In genomic region chr15:98077186-98077585, GRCh38 we compare ENCODE assay signal across 11 cellular contexts.
DNase-seq lines count a peak whose midpoint lies in the region; ATAC-seq, FAIRE-seq and TF ChIP-seq lines count a peak whose summit lies in the region.
"Had no signal": no experiment of that assay in that cellular context is flagged by ENCODE, and none has a peak within 500 bp of the region (broad histone marks: within the 10 kb centered on the region; RNA-seq: fewer than 3 reads in every experiment).

No MANE protein-coding gene starts in this region.

- intact Hi-C loops in uterus (cut with DNase I; ENCODE audit: low total_unique reads): no loop called here

- H3K4me2 ChIP-seq in SK-N-SH: no peak overlapping the region; the same call in 1 of the 2 replicates

- no peak for ATAC-seq in SK-N-SH treated with all-trans-retinoic acid at 6 μM for 48 hours
- ATAC-seq in GM18907 (IDR thresholded peaks at IDR 0.05; ENCODE audit: unreplicated experiment): no peak

- WGBS in SK-N-SH (ENCODE audit: low lambda C conversion rate): 30% methylated on average over 8 of the region's 8 CpGs

- no peaks in the 10 kb centered on the region for H3K27me3 Mint-ChIP-seq in neural crest cell (ENCODE audit: low read depth)

- H4K20me1 ChIP-seq in SK-N-SH (ENCODE audit: insufficient read depth): no peaks in the 10 kb centered on the region

- peak overlapping the region; percentile 41; the same call in 1 of the 2 replicates for H2AFZ ChIP-seq in SK-N-SH (ENCODE audit: low read depth)

- no peaks in the 10 kb centered on the region for H3K36me3 Mint-ChIP-seq in neural crest cell (ENCODE audit: low read depth)

- H3K4me1 ChIP-seq in SK-N-SH (ENCODE audit: control insufficient read depth in 1 of 2, insufficient read depth in 2 of 2, low read depth in 1 of 2, low read length in 1 of 2) (no peaks in the 10 kb centered on the region; a peak in 2 of 4 replicates), uterus (peaks cover 0 to 3% of the 10 kb centered on the region in 2 donors)

- no peaks in the 10 kb centered on the region for H3K79me2 ChIP-seq in SK-N-SH (ENCODE audit: insufficient read depth)

- peak overlapping the region; percentile 19 for H3K27ac Mint-ChIP-seq in neural crest cell (ENCODE audit: unreplicated experiment)

- H3K4me3 ChIP-seq in SK-N-SH (ENCODE audit: low read depth in 2 of 2, low read length in 1 of 2) (no peak overlapping the region), fibroblast of villous mesenchyme (ENCODE audit: low read depth, low read length) (no peak overlapping the region), uterus (no peak overlapping the region)

- H3K9me2 ChIP-seq in SK-N-SH: no peaks in the 10 kb centered on the region

- H3K9me3 Mint-ChIP-seq in neural crest cell: no peaks in the 10 kb centered on the region

- TF ChIP-seq CTCF in SK-N-SH (IDR thresholded peaks at IDR 0.05) (no peak), fibroblast of villous mesenchyme (IDR thresholded peaks at IDR 0.05; ENCODE audit: insufficient read depth, low read depth, low read length) (no peak), neural crest cell (conservative IDR thresholded peaks at IDR 0.05) (no peak), uterus (IDR thresholded peaks at IDR 0.05) (no peak)

- H3K27me3 ChIP-seq in SK-N-SH (ENCODE audit: insufficient read depth) (no peaks in the 10 kb centered on the region), uterus (no peaks in the 10 kb centered on the region)

- no peak for TF ChIP-seq RAD21 in SK-N-SH (IDR thresholded peaks at IDR 0.05; ENCODE audit: low read length)

- no peaks in the 10 kb centered on the region for H3F3A ChIP-seq in SK-N-SH (replicated peaks; ENCODE audit: insufficient read depth)

- H3K27ac ChIP-seq in SK-N-SH (ENCODE audit: low read depth in 2 of 2, low read length in 1 of 2) (peak overlapping the region in 1 of 2 experiments; percentile 60; a peak in 1 of 4 replicates), uterus (peak overlapping the region; percentile 5 to 62)
- H3K27ac ChIP-seq: 22Rv1 had no signal

- POLR2A ChIA-PET in SK-N-SH (lab: Yijun Ruan, JAX): no interaction called here

- no peaks in the 10 kb centered on the region for H3K36me3 ChIP-seq in SK-N-SH (replicated peaks in 1 of 2; ENCODE audit: control insufficient read depth in 1 of 2, insufficient read depth in 2 of 2, low read length in 1 of 2)
- no peaks in the 10 kb centered on the region for H3K36me3 ChIP-seq in uterus

- peaks cover 10% of the 10 kb centered on the region for H3K4me1 Mint-ChIP-seq in neural crest cell

- TF ChIP-seq EP300 in SK-N-SH (IDR thresholded peaks at IDR 0.05; ENCODE audit: borderline replicate concordance in 1 of 2, low read depth in 1 of 2, low read length in 1 of 2): no peak

- no peak overlapping the region for H3K9ac ChIP-seq in SK-N-SH

- no peak overlapping the region for H3K4me3 Mint-ChIP-seq in neural crest cell

- DNase-seq in SK-N-SH (no peak), fibroblast of villous mesenchyme (ENCODE audit: low read depth) (peak; percentile 37), neural crest cell (ENCODE audit: low read depth, low spot score) (no peak), uterus (peak; percentile 31 to 62), H54 (ENCODE audit: insufficient read length, low spot score) (no peak), middle frontal gyrus (ENCODE audit: extremely low spot score, low spot score) (no peak)
- DNase-seq: activated CD8-positive, alpha-beta memory T cell treated with anti-CD3 and anti-CD28 coated beads, Interleukin-2, amount 50 U/mL, for 4 hours; stimulated activated CD8-positive, alpha-beta memory T cell treated with anti-CD3 and anti-CD28 coated beads, Interleukin-4, amount 100 ng/mL, for 48 hours had no signal

- FAIRE-seq in H54 (lab: Jason Lieb, UNC): no peak

- CTCF ChIA-PET in SK-N-SH (lab: Yijun Ruan, JAX): interaction anchor here (0.8 to 1.4 kb wide), 4 partner anchors 9 to 178 kb away, joined by 3 to 4 read pairs (median 3); no protein-coding TSS in a partner anchor

- H3K9me3 ChIP-seq in SK-N-SH: no peaks in the 10 kb centered on the region
- H3K9me3 ChIP-seq in uterus: no peaks in the 10 kb centered on the region

- no peak for TF ChIP-seq POLR2A in uterus (IDR thresholded peaks at IDR 0.05)
- TF ChIP-seq POLR2A in H54 (IDR thresholded peaks at IDR 0.05; ENCODE audit: low read depth, low read length): no peak

TF ChIP-seq in SK-N-SH, 30 proteins besides CTCF, POLR2A, EP300 and RAD21:
- TF ChIP-seq CHD2 (IDR thresholded peaks at IDR 0.05; ENCODE audit: low read length, partially characterized antibody) (no peak), NRF1 (IDR thresholded peaks at IDR 0.05; ENCODE audit: low read depth, low read length) (peak; percentile 40)

TF ChIP-seq in SK-N-SH treated with all-trans-retinoic acid at 6 μM for 48 hours, 23 proteins besides CTCF, POLR2A, EP300 and RAD21:
- TF ChIP-seq CSDC2 (CRISPR knock-in tag; IDR thresholded peaks at IDR 0.05) (no peak), ARNTL (CRISPR knock-in tag; IDR thresholded peaks at IDR 0.05; ENCODE audit: borderline replicate concordance, low read depth) (no peak), ZNF8 (CRISPR knock-in tag; IDR thresholded peaks at IDR 0.05) (no peak), BACH2 (CRISPR knock-in tag; IDR thresholded peaks at IDR 0.05; ENCODE audit: borderline replicate concordance) (no peak), ESRRG (CRISPR knock-in tag; IDR thresholded peaks at IDR 0.05) (no peak), TOX (CRISPR knock-in tag; IDR thresholded peaks at IDR 0.05; ENCODE audit: borderline replicate concordance) (no peak), ZNF565 (CRISPR knock-in tag; conservative IDR thresholded peaks at IDR 0.05; ENCODE audit: low read depth) (no peak), TCF4 (CRISPR knock-in tag; IDR thresholded peaks at IDR 0.05; ENCODE audit: borderline replicate concordance) (no peak), ZFP30 (CRISPR knock-in tag; IDR thresholded peaks at IDR 0.05) (no peak), SNAI2 (CRISPR knock-in tag; IDR thresholded peaks at IDR 0.05) (no peak), GLIS3 (CRISPR knock-in tag; IDR thresholded peaks at IDR 0.05) (no peak), PATZ1 (CRISPR knock-in tag; IDR thresholded peaks at IDR 0.05; ENCODE audit: borderline replicate concordance) (no peak)
- TF ChIP-seq, protein P1, sequence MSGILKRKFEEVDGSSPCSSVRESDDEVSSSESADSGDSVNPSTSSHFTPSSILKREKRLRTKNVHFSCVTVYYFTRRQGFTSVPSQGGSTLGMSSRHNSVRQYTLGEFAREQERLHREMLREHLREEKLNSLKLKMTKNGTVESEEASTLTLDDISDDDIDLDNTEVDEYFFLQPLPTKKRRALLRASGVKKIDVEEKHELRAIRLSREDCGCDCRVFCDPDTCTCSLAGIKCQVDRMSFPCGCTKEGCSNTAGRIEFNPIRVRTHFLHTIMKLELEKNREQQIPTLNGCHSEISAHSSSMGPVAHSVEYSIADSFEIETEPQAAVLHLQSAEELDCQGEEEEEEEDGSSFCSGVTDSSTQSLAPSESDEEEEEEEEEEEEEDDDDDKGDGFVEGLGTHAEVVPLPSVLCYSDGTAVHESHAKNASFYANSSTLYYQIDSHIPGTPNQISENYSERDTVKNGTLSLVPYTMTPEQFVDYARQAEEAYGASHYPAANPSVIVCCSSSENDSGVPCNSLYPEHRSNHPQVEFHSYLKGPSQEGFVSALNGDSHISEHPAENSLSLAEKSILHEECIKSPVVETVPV (CRISPR knock-in tag; IDR thresholded peaks at IDR 0.05): no peak
- TF ChIP-seq, protein P2, sequence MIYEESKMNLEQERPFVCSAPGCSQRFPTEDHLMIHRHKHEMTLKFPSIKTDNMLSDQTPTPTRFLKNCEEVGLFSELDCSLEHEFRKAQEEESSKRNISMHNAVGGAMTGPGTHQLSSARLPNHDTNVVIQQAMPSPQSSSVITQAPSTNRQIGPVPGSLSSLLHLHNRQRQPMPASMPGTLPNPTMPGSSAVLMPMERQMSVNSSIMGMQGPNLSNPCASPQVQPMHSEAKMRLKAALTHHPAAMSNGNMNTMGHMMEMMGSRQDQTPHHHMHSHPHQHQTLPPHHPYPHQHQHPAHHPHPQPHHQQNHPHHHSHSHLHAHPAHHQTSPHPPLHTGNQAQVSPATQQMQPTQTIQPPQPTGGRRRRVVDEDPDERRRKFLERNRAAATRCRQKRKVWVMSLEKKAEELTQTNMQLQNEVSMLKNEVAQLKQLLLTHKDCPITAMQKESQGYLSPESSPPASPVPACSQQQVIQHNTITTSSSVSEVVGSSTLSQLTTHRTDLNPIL (CRISPR knock-in tag; IDR thresholded peaks at IDR 0.05; ENCODE audit: low read depth): no peak
TF ChIP-seq in SK-N-SH treated with all-trans-retinoic acid at 6 μM for 48 hours: peak in this region for 0.

Comparison
In these comparisons a context has a peak if more than half of its experiments do, and no peak if none do; other contexts are left out.
1. DNase-seq: peak in fibroblast of villous mesenchyme (single experiment) and uterus (2 of 2); none in SK-N-SH (single experiment), neural crest cell (single experiment), H54 (single experiment) and middle frontal gyrus (single experiment).